In the genomic region with DNA sequence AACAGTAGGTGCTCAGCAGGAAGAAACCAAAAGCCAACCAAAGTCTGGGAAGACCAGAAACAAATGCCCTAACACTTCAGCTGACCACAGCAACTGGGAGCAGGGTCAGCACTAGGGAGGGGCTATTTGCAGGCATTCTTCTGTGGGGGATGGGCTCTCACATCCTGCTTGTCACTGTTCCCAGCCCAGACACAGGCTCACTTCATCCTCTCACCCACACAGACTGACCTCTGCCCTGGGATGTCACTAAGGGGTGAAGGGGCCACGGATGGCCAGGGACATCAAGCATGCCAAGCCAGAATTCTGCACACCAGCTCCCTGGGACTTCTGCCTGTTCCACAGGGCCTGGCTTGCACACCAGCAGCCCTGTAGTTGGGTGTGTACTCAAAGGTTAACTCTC, we compare ENCODE assay signal across 1 cellular context.
TF ChIP-seq lines count a peak whose summit lies in the region.

No MANE protein-coding gene starts in this region.

TF ChIP-seq in K562, 482 proteins besides CTCF, POLR2A, EP300 and RAD21:
- TF ChIP-seq CTBP1 (IDR thresholded peaks at IDR 0.05; ENCODE audit: borderline replicate concordance): no peak
- no peak for TF ChIP-seq ZNF384 (IDR thresholded peaks at IDR 0.05; ENCODE audit: low read depth, low read length)
- TF ChIP-seq, protein P1, sequence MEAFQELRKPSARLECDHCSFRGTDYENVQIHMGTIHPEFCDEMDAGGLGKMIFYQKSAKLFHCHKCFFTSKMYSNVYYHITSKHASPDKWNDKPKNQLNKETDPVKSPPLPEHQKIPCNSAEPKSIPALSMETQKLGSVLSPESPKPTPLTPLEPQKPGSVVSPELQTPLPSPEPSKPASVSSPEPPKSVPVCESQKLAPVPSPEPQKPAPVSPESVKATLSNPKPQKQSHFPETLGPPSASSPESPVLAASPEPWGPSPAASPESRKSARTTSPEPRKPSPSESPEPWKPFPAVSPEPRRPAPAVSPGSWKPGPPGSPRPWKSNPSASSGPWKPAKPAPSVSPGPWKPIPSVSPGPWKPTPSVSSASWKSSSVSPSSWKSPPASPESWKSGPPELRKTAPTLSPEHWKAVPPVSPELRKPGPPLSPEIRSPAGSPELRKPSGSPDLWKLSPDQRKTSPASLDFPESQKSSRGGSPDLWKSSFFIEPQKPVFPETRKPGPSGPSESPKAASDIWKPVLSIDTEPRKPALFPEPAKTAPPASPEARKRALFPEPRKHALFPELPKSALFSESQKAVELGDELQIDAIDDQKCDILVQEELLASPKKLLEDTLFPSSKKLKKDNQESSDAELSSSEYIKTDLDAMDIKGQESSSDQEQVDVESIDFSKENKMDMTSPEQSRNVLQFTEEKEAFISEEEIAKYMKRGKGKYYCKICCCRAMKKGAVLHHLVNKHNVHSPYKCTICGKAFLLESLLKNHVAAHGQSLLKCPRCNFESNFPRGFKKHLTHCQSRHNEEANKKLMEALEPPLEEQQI (IDR thresholded peaks at IDR 0.05): no peak
- TF ChIP-seq, protein P2, sequence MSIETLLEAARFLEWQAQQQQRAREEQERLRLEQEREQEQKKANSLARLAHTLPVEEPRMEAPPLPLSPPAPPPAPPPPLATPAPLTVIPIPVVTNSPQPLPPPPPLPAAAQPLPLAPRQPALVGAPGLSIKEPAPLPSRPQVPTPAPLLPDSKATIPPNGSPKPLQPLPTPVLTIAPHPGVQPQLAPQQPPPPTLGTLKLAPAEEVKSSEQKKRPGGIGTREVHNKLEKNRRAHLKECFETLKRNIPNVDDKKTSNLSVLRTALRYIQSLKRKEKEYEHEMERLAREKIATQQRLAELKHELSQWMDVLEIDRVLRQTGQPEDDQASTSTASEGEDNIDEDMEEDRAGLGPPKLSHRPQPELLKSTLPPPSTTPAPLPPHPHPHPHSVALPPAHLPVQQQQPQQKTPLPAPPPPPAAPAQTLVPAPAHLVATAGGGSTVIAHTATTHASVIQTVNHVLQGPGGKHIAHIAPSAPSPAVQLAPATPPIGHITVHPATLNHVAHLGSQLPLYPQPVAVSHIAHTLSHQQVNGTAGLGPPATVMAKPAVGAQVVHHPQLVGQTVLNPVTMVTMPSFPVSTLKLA (conservative IDR thresholded peaks at IDR 0.05): no peak
- no peak for TF ChIP-seq MTA2 (IDR thresholded peaks at IDR 0.05; ENCODE audit: low read depth)
- TF ChIP-seq, protein P3, sequence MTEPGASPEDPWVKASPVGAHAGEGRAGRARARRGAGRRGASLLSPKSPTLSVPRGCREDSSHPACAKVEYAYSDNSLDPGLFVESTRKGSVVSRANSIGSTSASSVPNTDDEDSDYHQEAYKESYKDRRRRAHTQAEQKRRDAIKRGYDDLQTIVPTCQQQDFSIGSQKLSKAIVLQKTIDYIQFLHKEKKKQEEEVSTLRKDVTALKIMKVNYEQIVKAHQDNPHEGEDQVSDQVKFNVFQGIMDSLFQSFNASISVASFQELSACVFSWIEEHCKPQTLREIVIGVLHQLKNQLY (CRISPR knock-in tag; conservative IDR thresholded peaks at IDR 0.05): no peak
- no peak for TF ChIP-seq ASH1L (IDR thresholded peaks at IDR 0.05; ENCODE audit: borderline replicate concordance, low read depth, partially characterized antibody)
- TF ChIP-seq MECOM (CRISPR knock-in tag; IDR thresholded peaks at IDR 0.05): no peak
- TF ChIP-seq NR2F6 (CRISPR knock-in tag; IDR thresholded peaks at IDR 0.05): no peak
- TF ChIP-seq GTF2E2 (tag; IDR thresholded peaks at IDR 0.05): no peak
- TF ChIP-seq ZNF699 (CRISPR knock-in tag; IDR thresholded peaks at IDR 0.05; ENCODE audit: insufficient replicate concordance): no peak
- no peak for TF ChIP-seq KAT2B (IDR thresholded peaks at IDR 0.05; ENCODE audit: low read depth, low read length)
- TF ChIP-seq TEAD1 (CRISPR knock-in tag; IDR thresholded peaks at IDR 0.05): no peak
- TF ChIP-seq SIN3B (IDR thresholded peaks at IDR 0.05; ENCODE audit: low read depth): no peak
- TF ChIP-seq, protein P4, sequence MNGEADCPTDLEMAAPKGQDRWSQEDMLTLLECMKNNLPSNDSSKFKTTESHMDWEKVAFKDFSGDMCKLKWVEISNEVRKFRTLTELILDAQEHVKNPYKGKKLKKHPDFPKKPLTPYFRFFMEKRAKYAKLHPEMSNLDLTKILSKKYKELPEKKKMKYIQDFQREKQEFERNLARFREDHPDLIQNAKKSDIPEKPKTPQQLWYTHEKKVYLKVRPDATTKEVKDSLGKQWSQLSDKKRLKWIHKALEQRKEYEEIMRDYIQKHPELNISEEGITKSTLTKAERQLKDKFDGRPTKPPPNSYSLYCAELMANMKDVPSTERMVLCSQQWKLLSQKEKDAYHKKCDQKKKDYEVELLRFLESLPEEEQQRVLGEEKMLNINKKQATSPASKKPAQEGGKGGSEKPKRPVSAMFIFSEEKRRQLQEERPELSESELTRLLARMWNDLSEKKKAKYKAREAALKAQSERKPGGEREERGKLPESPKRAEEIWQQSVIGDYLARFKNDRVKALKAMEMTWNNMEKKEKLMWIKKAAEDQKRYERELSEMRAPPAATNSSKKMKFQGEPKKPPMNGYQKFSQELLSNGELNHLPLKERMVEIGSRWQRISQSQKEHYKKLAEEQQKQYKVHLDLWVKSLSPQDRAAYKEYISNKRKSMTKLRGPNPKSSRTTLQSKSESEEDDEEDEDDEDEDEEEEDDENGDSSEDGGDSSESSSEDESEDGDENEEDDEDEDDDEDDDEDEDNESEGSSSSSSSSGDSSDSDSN (IDR thresholded peaks at IDR 0.05; ENCODE audit: borderline replicate concordance in 1 of 2, low read depth in 2 of 2, low read length in 2 of 2): no peak
- no peak for TF ChIP-seq POLR2AphosphoS2 (IDR thresholded peaks at IDR 0.05; ENCODE audit: low read length)
TF ChIP-seq in K562: peak in this region for 0.
